ENCODE assay signal across 30 cellular contexts in the genomic region with DNA sequence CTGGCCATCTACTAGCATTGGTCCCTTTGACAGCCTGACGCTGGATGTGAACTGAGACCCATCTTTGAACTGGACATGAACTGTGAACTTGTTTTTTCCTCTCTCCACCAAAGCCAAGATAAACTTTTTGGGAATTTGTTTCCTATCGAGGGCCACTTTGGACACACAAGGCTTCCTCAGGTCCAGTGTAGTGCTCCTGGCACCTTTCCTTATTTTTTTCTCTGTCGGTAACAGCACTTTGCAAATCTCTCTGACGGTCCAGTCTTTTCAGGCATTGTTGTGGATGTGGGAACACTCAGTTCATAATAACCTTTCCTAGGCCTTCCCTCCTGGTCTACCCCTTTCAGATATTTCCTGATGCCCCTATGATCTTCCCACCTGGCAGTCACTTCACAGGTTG. TPM values are rescaled to one million over a fixed set of nuclear protein-coding genes. Genes with fewer than 3 reads are reported as not detected.
"Had no signal": no experiment of that assay in that cellular context is flagged by ENCODE, and none has a peak within 500 bp of the region (broad histone marks: within the 10 kb centered on the region; RNA-seq: fewer than 3 reads in every experiment).

No MANE protein-coding gene starts in this region.

- H3K4me2 ChIP-seq: hepatocyte had no signal

- H3K79me2 ChIP-seq: hepatocyte had no signal

- H3K27ac ChIP-seq: colonic mucosa, coronary artery, dorsolateral prefrontal cortex, epithelial cell of prostate, esophagus muscularis mucosa, esophagus squamous epithelium, foreskin keratinocyte, gastrocnemius medialis, gastroesophageal sphincter, heart left ventricle, heart right ventricle, hepatocyte had no signal

- ATAC-seq: effector memory CD8-positive, alpha-beta T cell; esophagus mucosa; foreskin keratinocyte; gastrocnemius medialis; gastroesophageal sphincter; heart left ventricle; heart right ventricle had no signal

- H3K36me3 ChIP-seq: colonic mucosa, esophagus muscularis mucosa, esophagus squamous epithelium, gastrocnemius medialis, gastroesophageal sphincter, heart left ventricle, heart right ventricle had no signal

- H2AFZ ChIP-seq: hepatocyte had no signal

- H3K4me1 ChIP-seq: colonic mucosa, foreskin keratinocyte had no signal

- DNase-seq: colonic mucosa; cortex of kidney; dermis blood vessel endothelial cell; dorsolateral prefrontal cortex; effector CD4-positive, alpha-beta T cell; effector CD8-positive, alpha-beta T cell; effector memory CD4-positive, alpha-beta T cell; effector memory CD8-positive, alpha-beta T cell; endodermal cell; erythroblast; esophagus squamous epithelium; foreskin fibroblast; foreskin keratinocyte; foreskin melanocyte; gastrocnemius medialis; glutamatergic neuron; head of caudate nucleus; heart left ventricle; heart right ventricle had no signal

- H3K9me3 ChIP-seq: colonic mucosa, esophagus muscularis mucosa, esophagus squamous epithelium, gastrocnemius medialis, gastroesophageal sphincter, heart left ventricle, heart right ventricle had no signal

- H3K4me3 ChIP-seq: colonic mucosa, coronary artery, esophagus muscularis mucosa, esophagus squamous epithelium, gastrocnemius medialis, gastroesophageal sphincter, heart left ventricle, heart right ventricle, hepatocyte had no signal

RNA-seq across cellular contexts. Expression of a gene that starts 5.0 kb away (rescaled TPM):
- total RNA-seq: endodermal cell, endothelial cell of umbilical vein, epithelial cell of proximal tubule, esophagus mucosa, esophagus squamous epithelium, fibroblast of lung, fibroblast of villous mesenchyme, foreskin keratinocyte, gastrocnemius medialis, glomerular endothelial cell had no signal
